Comparison of ENCODE assay signal across 18 cellular contexts in the genomic region with DNA sequence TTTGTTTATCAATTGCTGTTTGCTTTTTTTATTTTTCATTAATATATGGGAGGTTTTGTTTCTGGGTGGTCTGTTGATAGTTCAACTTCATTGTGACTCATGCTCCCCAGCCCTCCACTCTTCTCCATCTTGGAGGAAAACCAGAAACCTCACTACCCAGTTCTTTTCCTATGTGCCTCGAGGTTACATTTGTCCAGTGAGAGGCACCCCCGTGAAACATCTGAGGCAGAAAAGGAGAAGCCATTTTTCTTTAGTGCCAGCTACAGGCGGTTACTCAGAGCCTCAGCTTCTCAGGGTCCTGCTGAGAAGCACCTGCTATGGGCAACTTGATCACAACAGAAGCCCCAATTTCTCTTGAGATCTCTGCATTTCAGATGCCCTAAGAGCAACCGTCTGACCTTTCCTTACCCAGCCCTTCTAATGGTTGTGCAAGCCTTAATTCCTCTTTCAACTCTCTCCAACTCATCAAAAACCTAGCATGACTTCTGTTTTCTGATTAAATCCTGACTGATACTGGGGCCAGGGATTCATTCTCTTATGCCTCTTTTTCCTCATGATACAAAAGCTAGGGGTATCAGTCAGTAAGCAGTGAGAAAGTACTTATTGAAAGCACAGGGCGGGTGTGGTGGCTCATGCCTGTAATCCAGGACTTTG.
A peak's percentile ranks its signal among the peaks of the same experiment; 100 is the strongest.
DNase-seq lines count a peak whose midpoint lies in the region; ATAC-seq lines count a peak whose summit lies in the region.
"Had no signal": no experiment of that assay in that cellular context is flagged by ENCODE, and none has a peak within 500 bp of the region (broad histone marks: within the 10 kb centered on the region; RNA-seq: fewer than 3 reads in every experiment).

No MANE protein-coding gene starts in this region.

- no peak for ATAC-seq in HG03342 (IDR thresholded peaks at IDR 0.05; ENCODE audit: unreplicated experiment)
- no peak for ATAC-seq in HG02623 (IDR thresholded peaks at IDR 0.05; ENCODE audit: unreplicated experiment)

- peak; percentile 43 for DNase-seq in SIG-M5 treated with dmso at 0.1 percent for 504 hours (lab: John Stamatoyannopoulos, UW; ENCODE audit: unreplicated experiment)
- DNase-seq in SIG-M5 (lab: John Stamatoyannopoulos, UW), result no peak
- DNase-seq in NOMO-1 treated with dmso at 0.1 percent for 144 hours (lab: John Stamatoyannopoulos, UW; ENCODE audit: unreplicated experiment), result peak; percentile 54
- peak; percentile 22 for DNase-seq in astrocyte of the hippocampus (ENCODE audit: low read depth, low spot score)
- no peak for DNase-seq in NCI-H446 treated with DMSO at 0.1 percent for 48 hours (lab: John Stamatoyannopoulos, UW)
- DNase-seq in activated CD4-positive, alpha-beta T cell treated with anti-CD3 and anti-CD28 coated beads, Interleukin-2, amount 50 U/mL, for 48 hours, result no peak
- DNase-seq: C1 segment of cervical spinal cord, COR-L47, DMS153, EL, HCEC 1CT, NCI-H1105, NCI-H1930, NCI-H524 treated with DMSO at 0.1 percent for 48 hours, Peyer's patch, SHP77 treated with DMSO at 0.1 percent for 48 hours had no signal

Comparison
In these comparisons a context has a peak if more than half of its experiments do, and no peak if none do; other contexts are left out.
1. DNase-seq: peak in SIG-M5 treated with dmso at 0.1 percent for 504 hours (single experiment), NOMO-1 treated with dmso at 0.1 percent for 144 hours (single experiment) and astrocyte of the hippocampus (single experiment); none in SIG-M5 (single experiment), NCI-H446 treated with DMSO at 0.1 percent for 48 hours (single experiment) and activated CD4-positive, alpha-beta T cell treated with anti-CD3 and anti-CD28 coated beads, Interleukin-2, amount 50 U/mL, for 48 hours (0 of 2).